ENCODE assay signal across 18 cellular contexts in genomic region chrX:68332156-68332823, GRCh38.
A peak's percentile ranks its signal among the peaks of the same experiment; 100 is the strongest.
DNase-seq lines count a peak whose midpoint lies in the region; ATAC-seq and TF ChIP-seq lines count a peak whose summit lies in the region.
"Had no signal": no experiment of that assay in that cellular context is flagged by ENCODE, and none has a peak within 500 bp of the region (broad histone marks: within the 10 kb centered on the region; RNA-seq: fewer than 3 reads in every experiment).

No MANE protein-coding gene starts in this region.

- no peak overlapping the region for H2AFZ ChIP-seq in mesenchymal stem cell (ENCODE audit: low read depth, low read length)

- POLR2A ChIA-PET in RWPE1 (lab: Yijun Ruan, JAX; ENCODE audit: low non-redundant PET): no interaction called here

- TF ChIP-seq POLR2A in ovary (IDR thresholded peaks at IDR 0.05): no peak

- H3K4me1 ChIP-seq in right atrium auricular region (no peaks in the 10 kb centered on the region), mesenchymal stem cell (ENCODE audit: control insufficient read depth, insufficient read depth, low read depth, low read length) (no peaks in the 10 kb centered on the region), ovary (ENCODE audit: insufficient read depth) (no peaks in the 10 kb centered on the region)

- H3K27ac ChIP-seq in right atrium auricular region (no peak overlapping the region), mesenchymal stem cell (ENCODE audit: low read length, poor library complexity, severe bottlenecking) (no peak overlapping the region), ovary (no peak overlapping the region), RWPE1 (no peak overlapping the region)
- H3K27ac ChIP-seq: HL-60 had no signal

- H3K9me3 ChIP-seq in right atrium auricular region (no peaks in the 10 kb centered on the region), mesenchymal stem cell (ENCODE audit: control insufficient read depth, low read length) (no peaks in the 10 kb centered on the region), ovary (no peaks in the 10 kb centered on the region)

- H4K91ac ChIP-seq in mesenchymal stem cell (ENCODE audit: low read length): no peak overlapping the region

- no peak overlapping the region for H4K8ac ChIP-seq in mesenchymal stem cell (ENCODE audit: low read length)

- no peak overlapping the region for H2AK5ac ChIP-seq in mesenchymal stem cell (ENCODE audit: low read length, severe bottlenecking)

- no peak overlapping the region for H2BK12ac ChIP-seq in mesenchymal stem cell (ENCODE audit: low read length in 2 of 2)

- WGBS in mesenchymal stem cell: 81% methylated on average over 4 of the region's 5 CpGs
- 15 to 28% (median 19%) methylated on average over 5 of the region's 5 CpGs for WGBS in ovary, 3 donors

- TF ChIP-seq CTCF in right atrium auricular region (IDR thresholded peaks at IDR 0.05): no peak
- TF ChIP-seq CTCF in cardiac fibroblast (IDR thresholded peaks at IDR 0.05; ENCODE audit: low read depth, low read length): no peak
- TF ChIP-seq CTCF in ovary (IDR thresholded peaks at IDR 0.05): no peak
- TF ChIP-seq CTCF in RWPE1 (conservative IDR thresholded peaks at IDR 0.05; ENCODE audit: low read depth): no peak

- H3K27me3 ChIP-seq in right atrium auricular region (no peaks in the 10 kb centered on the region), mesenchymal stem cell (ENCODE audit: control insufficient read depth in 1 of 2, insufficient read depth in 1 of 2, low read length in 2 of 2) (no peaks in the 10 kb centered on the region), ovary (no peaks in the 10 kb centered on the region)

- no peak overlapping the region for H2BK120ac ChIP-seq in mesenchymal stem cell (ENCODE audit: low read depth, low read length)

- CTCF ChIA-PET in RWPE1 (lab: Yijun Ruan, JAX): no interaction called here

- H3K4me3 ChIP-seq in right atrium auricular region: no peak overlapping the region
- H3K4me3 ChIP-seq in cardiac fibroblast (replicated peaks in 1 of 2; ENCODE audit: low read depth in 2 of 2, low read length in 2 of 2): no peak overlapping the region
- no peak overlapping the region for H3K4me3 ChIP-seq in mesenchymal stem cell (ENCODE audit: insufficient read depth in 1 of 2, low read depth in 1 of 2, low read length in 2 of 2)
- no peak overlapping the region for H3K4me3 ChIP-seq in ovary
- H3K4me3 ChIP-seq: K562 had no signal

- H2BK15ac ChIP-seq in mesenchymal stem cell (ENCODE audit: low read depth, poor library complexity, severe bottlenecking): no peak overlapping the region

- H3K23ac ChIP-seq in mesenchymal stem cell (ENCODE audit: low read length in 2 of 2): no peak overlapping the region

- H3K79me1 ChIP-seq in mesenchymal stem cell (replicated peaks; ENCODE audit: low read length, poor library complexity, severe bottlenecking): no peaks in the 10 kb centered on the region

- peak; percentile 67 for ATAC-seq in Right ventricle myocardium superior (ENCODE audit: poor library complexity)
- ATAC-seq: activated CD4-positive, alpha-beta T cell treated with anti-CD3 and anti-CD28 coated beads for 36 hours; K562 had no signal

- intact Hi-C loops in Right ventricle myocardium superior (cut with DNase I): no loop called here
- intact Hi-C loops in ovary (cut with DNase I): no loop called here

- no peak overlapping the region for H2BK5ac ChIP-seq in mesenchymal stem cell (ENCODE audit: low read depth, low read length, poor library complexity, severe bottlenecking)

- H3K36me3 ChIP-seq in right atrium auricular region (no peaks in the 10 kb centered on the region), mesenchymal stem cell (ENCODE audit: control insufficient read depth in 1 of 2, insufficient read depth in 2 of 2, low read depth in 1 of 2, low read length in 2 of 2) (no peaks in the 10 kb centered on the region), ovary (no peaks in the 10 kb centered on the region)

- no peak for DNase-seq in Right ventricle myocardium superior
- DNase-seq in right atrium auricular region (ENCODE audit: low spot score): no peak
- peak; percentile 37 to 42 for DNase-seq in cardiac fibroblast (ENCODE audit: low read depth in 2 of 2)
- DNase-seq in mesenchymal stem cell: no peak
- no peak for DNase-seq in ovary
- no peak for DNase-seq in NCI-H146 (lab: John Stamatoyannopoulos, UW)
- DNase-seq in RWPE1 (ENCODE audit: low spot score): no peak
- DNase-seq in DMS153 (lab: John Stamatoyannopoulos, UW): no peak
- DNase-seq: activated CD4-positive, alpha-beta T cell treated with anti-CD3 and anti-CD28 coated beads for 36 hours; activated naive CD4-positive, alpha-beta T cell treated with anti-CD3 and anti-CD28 coated beads, Interleukin-2, amount 10 ng/mL, durations not matched to agents 7 days and 5 days; activated T-cell treated with anti-CD3 and anti-CD28 coated beads for 4 hours; CD4-positive, alpha-beta memory T cell; left cardiac atrium; NCI-H1092; SIG-M5; stimulated activated naive CD4-positive, alpha-beta T cell treated with Interleukin-2 at 50 U/mL for 16 hours had no signal

- no peak for TF ChIP-seq EP300 in ovary (IDR thresholded peaks at IDR 0.05)

- no peak overlapping the region for H3K4ac ChIP-seq in mesenchymal stem cell (ENCODE audit: low read depth in 1 of 2, low read length in 2 of 2)

- H3K18ac ChIP-seq in mesenchymal stem cell (ENCODE audit: low read depth in 1 of 2, low read length in 2 of 2): no peak overlapping the region

- peak overlapping the region; percentile 27 for H3K9ac ChIP-seq in mesenchymal stem cell (ENCODE audit: low read length)

- no peak overlapping the region for H3K14ac ChIP-seq in mesenchymal stem cell (ENCODE audit: low read length in 2 of 2)

- H3K4me2 ChIP-seq in mesenchymal stem cell (ENCODE audit: low read length, poor library complexity, severe bottlenecking): no peak overlapping the region

Comparison
In these comparisons a context has a peak if more than half of its experiments do, and no peak if none do; other contexts are left out.
1. DNase-seq: peak in cardiac fibroblast (2 of 2); none in Right ventricle myocardium superior (single experiment), right atrium auricular region (single experiment), mesenchymal stem cell (single experiment), ovary (0 of 5), NCI-H146 (single experiment), RWPE1 (single experiment) and DMS153 (single experiment).